Comparison of ENCODE assay signal across 20 cellular contexts in genomic region chr20:47097691-47098622, GRCh38.
DNase-seq lines count a peak whose midpoint lies in the region; ATAC-seq, FAIRE-seq and TF ChIP-seq lines count a peak whose summit lies in the region.
"Had no signal": no experiment of that assay in that cellular context is flagged by ENCODE, and none has a peak within 500 bp of the region (broad histone marks: within the 10 kb centered on the region; RNA-seq: fewer than 3 reads in every experiment).

No MANE protein-coding gene starts in this region.

- H3K27ac Mint-ChIP-seq in astrocyte (ENCODE audit: unreplicated experiment) (peak overlapping the region; percentile 63), nephron (peak overlapping the region; percentile 4 to 61 (median 30))
- H3K27ac Mint-ChIP-seq: CD4-positive, CD25-positive, alpha-beta regulatory T cell; GM23338 had no signal

- TF ChIP-seq CTCF in astrocyte (IDR thresholded peaks at IDR 0.05; ENCODE audit: insufficient read depth, low read depth, low read length) (no peak), nephron (IDR thresholded peaks at IDR 0.05; ENCODE audit: unreplicated experiment in 3 of 3) (no peak), PC-3 (conservative IDR thresholded peaks at IDR 0.05; ENCODE audit: low read depth, low read length) (no peak)

- H3F3A ChIP-seq in PC-3 (ENCODE audit: low read length, unreplicated experiment) = no peaks in the 10 kb centered on the region

- no peak overlapping the region for H3K27ac ChIP-seq in astrocyte (ENCODE audit: low read depth, low read length)
- H3K27ac ChIP-seq in PC-3 (ENCODE audit: low read length) = no peak overlapping the region

- no peaks in the 10 kb centered on the region for H3K9me2 ChIP-seq in PC-3 (replicated peaks; ENCODE audit: low read length)

- peak overlapping the region; percentile 12 for H3K4me3 Mint-ChIP-seq in astrocyte (ENCODE audit: unreplicated experiment)
- no peak overlapping the region for H3K4me3 Mint-ChIP-seq in nephron
- H3K4me3 Mint-ChIP-seq: CD4-positive, CD25-positive, alpha-beta regulatory T cell; GM23338 had no signal

- H3K27me3 Mint-ChIP-seq in astrocyte (ENCODE audit: low read depth, unreplicated experiment) (peaks cover 19% of the 10 kb centered on the region), nephron (ENCODE audit: low read depth) (peaks cover 5% of the 10 kb centered on the region)

- H3K4me1 Mint-ChIP-seq in astrocyte (ENCODE audit: low read depth, unreplicated experiment) (peaks cover 4% of the 10 kb centered on the region), nephron (peaks cover 37% of the 10 kb centered on the region)
- H3K4me1 Mint-ChIP-seq: CD4-positive, CD25-positive, alpha-beta regulatory T cell; GM23338 had no signal

- intact Hi-C loops in PC-3 (cut with micrococcal nuclease) = no loop called here

- H3K9me3 ChIP-seq in astrocyte (ENCODE audit: insufficient read depth, low read depth, low read length) (no peaks in the 10 kb centered on the region), PC-3 (ENCODE audit: low read length) (peaks cover 6% of the 10 kb centered on the region; the same call in 1 of the 2 replicates)
- H3K9me3 ChIP-seq: BE2C had no signal

- H4K20me1 ChIP-seq in astrocyte (ENCODE audit: insufficient read depth, low read length) = no peaks in the 10 kb centered on the region
- H4K20me1 ChIP-seq in PC-3 (ENCODE audit: low read length) = no peaks in the 10 kb centered on the region

- H3K36me3 Mint-ChIP-seq in astrocyte (ENCODE audit: low read depth, unreplicated experiment) (no peaks in the 10 kb centered on the region), nephron (ENCODE audit: low read depth) (peaks cover 49% of the 10 kb centered on the region)

- POLR2A ChIA-PET in PC-3 (lab: Charles Lee; ENCODE audit: unreplicated experiment) = no interaction called here

- ATAC-seq in PC-3 = no peak
- ATAC-seq in GM18517 (IDR thresholded peaks at IDR 0.05; ENCODE audit: unreplicated experiment) = no peak
- no peak for ATAC-seq in GM18909 (IDR thresholded peaks at IDR 0.05; ENCODE audit: poor library complexity, unreplicated experiment)
- ATAC-seq: GM23338 had no signal

- H3K4me1 ChIP-seq in astrocyte (ENCODE audit: insufficient read depth, low read length) (no peaks in the 10 kb centered on the region), PC-3 (ENCODE audit: insufficient read depth, low read length) (0 out of 2 replicates have a peak, but pooled peaks cover 3% of the 10 kb centered on the region)
- H3K4me1 ChIP-seq: Caco-2 had no signal

- no peak for FAIRE-seq in astrocyte (lab: Jason Lieb, UNC)
- FAIRE-seq: A204.1, D721Med, G401.6, GM12891, H54 had no signal

- no peak overlapping the region for H3K4me3 ChIP-seq in astrocyte (ENCODE audit: insufficient read depth, low read depth, low read length)
- H3K4me3 ChIP-seq in PC-3 (ENCODE audit: low read length) = no peak overlapping the region
- H3K4me3 ChIP-seq: GM23338 had no signal

- peaks cover 13% of the 10 kb centered on the region for H3K27me3 ChIP-seq in astrocyte (ENCODE audit: insufficient read depth, low read length)
- peaks cover 22% of the 10 kb centered on the region for H3K27me3 ChIP-seq in PC-3 (ENCODE audit: low read length)

- DNase-seq in NCI-H1694 treated with DMSO at 0.1 percent for 48 hours (lab: John Stamatoyannopoulos, UW) (peak; percentile 43), astrocyte (ENCODE audit: low read depth) (no peak), NCI-H345 treated with DMSO at 0.1 percent for 48 hours (lab: John Stamatoyannopoulos, UW; ENCODE audit: unreplicated experiment) (no peak), PC-3 (no peak)
- DNase-seq: ACHN; BE2C; C1 segment of cervical spinal cord; Caco-2; CD4-positive, CD25-positive, alpha-beta regulatory T cell; HCEC 1CT; IMR-90 had no signal

- CTCF ChIA-PET in PC-3 (lab: Charles Lee) = no interaction called here

- H3K79me2 ChIP-seq in astrocyte (ENCODE audit: insufficient read depth, low read length) = no peaks in the 10 kb centered on the region
- H3K79me2 ChIP-seq in PC-3 (ENCODE audit: low read length) = no peaks in the 10 kb centered on the region

- no peak overlapping the region for H3K9ac ChIP-seq in astrocyte (ENCODE audit: low read length)
- H3K9ac ChIP-seq in PC-3 (ENCODE audit: low read length) = no peak overlapping the region

- no peak overlapping the region for H2AFZ ChIP-seq in astrocyte (ENCODE audit: low read depth, low read length)
- no peak overlapping the region for H2AFZ ChIP-seq in PC-3 (ENCODE audit: low read length)
- H2AFZ ChIP-seq: GM23338 had no signal

- no peaks in the 10 kb centered on the region for H3K36me3 ChIP-seq in astrocyte (ENCODE audit: insufficient read depth, low read length)
- no peaks in the 10 kb centered on the region for H3K36me3 ChIP-seq in PC-3 (ENCODE audit: low read depth, low read length)
- H3K36me3 ChIP-seq: BE2C had no signal

- peaks cover 16% of the 10 kb centered on the region for H3K9me3 Mint-ChIP-seq in astrocyte (ENCODE audit: unreplicated experiment)
- H3K9me3 Mint-ChIP-seq in nephron = peaks cover 45% of the 10 kb centered on the region

- BruUV-seq in PC-3 (replicated peaks; lab: Mats Ljungman, UMichigan) = no TSS peak

- H3K4me2 ChIP-seq in astrocyte (ENCODE audit: low read length) (no peak overlapping the region), PC-3 (ENCODE audit: low read length) (no peak overlapping the region)
- H3K4me2 ChIP-seq: GM23338 had no signal
